ENCODE assay signal across 1 cellular context in the genomic region with DNA sequence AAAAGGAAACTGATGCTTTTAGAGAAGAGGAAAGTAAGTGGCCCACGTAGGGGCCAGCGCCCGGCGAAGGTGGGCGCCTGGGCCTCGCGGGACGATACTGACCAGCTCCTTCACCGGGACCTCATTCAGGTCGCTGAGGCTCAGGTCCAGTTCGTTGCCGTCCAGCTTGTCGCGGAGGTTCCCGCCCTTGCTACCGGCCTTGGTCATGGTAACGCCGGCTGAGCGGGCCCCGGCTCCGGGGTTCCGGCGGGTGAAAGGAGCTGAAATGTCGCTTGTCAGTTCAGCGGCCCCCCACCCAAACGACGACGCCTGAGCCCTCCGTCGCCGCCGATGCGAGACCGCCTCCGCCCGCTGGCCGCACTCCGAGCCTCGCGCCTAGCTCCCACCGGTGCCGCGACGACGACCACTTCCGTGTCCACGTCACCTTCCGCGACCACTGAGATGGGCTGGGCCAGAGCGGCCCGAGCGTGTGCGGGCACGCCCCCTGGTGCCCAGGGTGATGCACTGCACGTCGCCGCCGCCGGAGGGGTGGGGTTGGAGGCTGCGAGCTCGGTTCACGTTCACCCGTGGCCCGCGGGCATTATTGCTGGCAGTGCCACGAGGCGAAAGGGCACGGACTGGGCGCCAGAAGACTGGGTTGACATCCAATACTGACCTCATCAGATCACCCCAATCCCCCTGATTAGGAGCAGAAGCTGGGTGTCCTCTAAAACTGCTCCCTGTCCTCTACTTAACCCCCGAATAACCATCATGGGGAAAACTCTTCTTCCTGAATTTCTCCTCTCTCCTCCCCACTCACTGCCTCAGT.
TF ChIP-seq lines count a peak whose summit lies in the region.

Gene LRRC59, minus strand, starts transcription at position 413 of the 808 bp plus-strand sequence. Its CDS starts 206 bp downstream, at position 207.

TF ChIP-seq in HepG2, 621 proteins besides CTCF, POLR2A, EP300 and RAD21 (continued from another document and continues in another):
- TF ChIP-seq, protein P1, sequence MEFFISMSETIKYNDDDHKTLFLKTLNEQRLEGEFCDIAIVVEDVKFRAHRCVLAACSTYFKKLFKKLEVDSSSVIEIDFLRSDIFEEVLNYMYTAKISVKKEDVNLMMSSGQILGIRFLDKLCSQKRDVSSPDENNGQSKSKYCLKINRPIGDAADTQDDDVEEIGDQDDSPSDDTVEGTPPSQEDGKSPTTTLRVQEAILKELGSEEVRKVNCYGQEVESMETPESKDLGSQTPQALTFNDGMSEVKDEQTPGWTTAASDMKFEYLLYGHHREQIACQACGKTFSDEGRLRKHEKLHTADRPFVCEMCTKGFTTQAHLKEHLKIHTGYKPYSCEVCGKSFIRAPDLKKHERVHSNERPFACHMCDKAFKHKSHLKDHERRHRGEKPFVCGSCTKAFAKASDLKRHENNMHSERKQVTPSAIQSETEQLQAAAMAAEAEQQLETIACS (CRISPR knock-in tag; IDR thresholded peaks at IDR 0.05), result peak; percentile 64; the same call in 1 of the 2 replicates
- TF ChIP-seq, protein P2, sequence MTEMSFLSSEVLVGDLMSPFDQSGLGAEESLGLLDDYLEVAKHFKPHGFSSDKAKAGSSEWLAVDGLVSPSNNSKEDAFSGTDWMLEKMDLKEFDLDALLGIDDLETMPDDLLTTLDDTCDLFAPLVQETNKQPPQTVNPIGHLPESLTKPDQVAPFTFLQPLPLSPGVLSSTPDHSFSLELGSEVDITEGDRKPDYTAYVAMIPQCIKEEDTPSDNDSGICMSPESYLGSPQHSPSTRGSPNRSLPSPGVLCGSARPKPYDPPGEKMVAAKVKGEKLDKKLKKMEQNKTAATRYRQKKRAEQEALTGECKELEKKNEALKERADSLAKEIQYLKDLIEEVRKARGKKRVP (CRISPR knock-in tag; IDR thresholded peaks at IDR 0.05), result peak in 1 of 2 experiments; percentile 89; a peak in 2 of 4 replicates
- TF ChIP-seq POGZ (CRISPR knock-in tag; IDR thresholded peaks at IDR 0.05) (peak; percentile 100), CEBPG (CRISPR knock-in tag; IDR thresholded peaks at IDR 0.05) (peak; percentile 81), CCDC6 (CRISPR knock-in tag; IDR thresholded peaks at IDR 0.05) (peak; percentile 100), AGO2 (optimal IDR thresholded peaks at IDR 0.05; ENCODE audit: low read depth, low read length) (peak; percentile 92), LCORL (IDR thresholded peaks at IDR 0.05) (no peak), LCORL (CRISPR knock-in tag; IDR thresholded peaks at IDR 0.05) (peak; percentile 97), ZNF292 (CRISPR knock-in tag; IDR thresholded peaks at IDR 0.05; ENCODE audit: borderline replicate concordance, low read depth) (no peak), CBX2 (IDR thresholded peaks at IDR 0.05; ENCODE audit: low read depth, low read length) (no peak), CBX2 (CRISPR knock-in tag; IDR thresholded peaks at IDR 0.05; ENCODE audit: low read depth) (peak; percentile 78; the same call in 1 of the 2 replicates), ZNF614 (CRISPR knock-in tag; IDR thresholded peaks at IDR 0.05; ENCODE audit: borderline replicate concordance) (peak; percentile 97), HDAC2 (CRISPR knock-in tag; IDR thresholded peaks at IDR 0.05) (peak; percentile 100), SIN3B (IDR thresholded peaks at IDR 0.05; ENCODE audit: low read length) (peak; percentile 78; the same call in 1 of the 2 replicates)
- TF ChIP-seq, protein P3, sequence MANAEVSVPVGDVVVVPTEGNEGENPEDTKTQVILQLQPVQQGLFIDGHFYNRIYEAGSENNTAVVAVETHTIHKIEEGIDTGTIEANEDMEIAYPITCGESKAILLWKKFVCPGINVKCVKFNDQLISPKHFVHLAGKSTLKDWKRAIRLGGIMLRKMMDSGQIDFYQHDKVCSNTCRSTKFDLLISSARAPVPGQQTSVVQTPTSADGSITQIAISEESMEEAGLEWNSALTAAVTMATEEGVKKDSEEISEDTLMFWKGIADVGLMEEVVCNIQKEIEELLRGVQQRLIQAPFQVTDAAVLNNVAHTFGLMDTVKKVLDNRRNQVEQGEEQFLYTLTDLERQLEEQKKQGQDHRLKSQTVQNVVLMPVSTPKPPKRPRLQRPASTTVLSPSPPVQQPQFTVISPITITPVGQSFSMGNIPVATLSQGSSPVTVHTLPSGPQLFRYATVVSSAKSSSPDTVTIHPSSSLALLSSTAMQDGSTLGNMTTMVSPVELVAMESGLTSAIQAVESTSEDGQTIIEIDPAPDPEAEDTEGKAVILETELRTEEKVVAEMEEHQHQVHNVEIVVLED (CRISPR knock-in tag; IDR thresholded peaks at IDR 0.05; ENCODE audit: borderline replicate concordance), result peak; percentile 98
- TF ChIP-seq, protein P4, sequence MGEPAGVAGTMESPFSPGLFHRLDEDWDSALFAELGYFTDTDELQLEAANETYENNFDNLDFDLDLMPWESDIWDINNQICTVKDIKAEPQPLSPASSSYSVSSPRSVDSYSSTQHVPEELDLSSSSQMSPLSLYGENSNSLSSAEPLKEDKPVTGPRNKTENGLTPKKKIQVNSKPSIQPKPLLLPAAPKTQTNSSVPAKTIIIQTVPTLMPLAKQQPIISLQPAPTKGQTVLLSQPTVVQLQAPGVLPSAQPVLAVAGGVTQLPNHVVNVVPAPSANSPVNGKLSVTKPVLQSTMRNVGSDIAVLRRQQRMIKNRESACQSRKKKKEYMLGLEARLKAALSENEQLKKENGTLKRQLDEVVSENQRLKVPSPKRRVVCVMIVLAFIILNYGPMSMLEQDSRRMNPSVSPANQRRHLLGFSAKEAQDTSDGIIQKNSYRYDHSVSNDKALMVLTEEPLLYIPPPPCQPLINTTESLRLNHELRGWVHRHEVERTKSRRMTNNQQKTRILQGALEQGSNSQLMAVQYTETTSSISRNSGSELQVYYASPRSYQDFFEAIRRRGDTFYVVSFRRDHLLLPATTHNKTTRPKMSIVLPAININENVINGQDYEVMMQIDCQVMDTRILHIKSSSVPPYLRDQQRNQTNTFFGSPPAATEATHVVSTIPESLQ (CRISPR knock-in tag; conservative IDR thresholded peaks at IDR 0.05), result 0 out of 2 replicates have a peak, but pooled peaks have one; percentile 30
- TF ChIP-seq, protein P5, sequence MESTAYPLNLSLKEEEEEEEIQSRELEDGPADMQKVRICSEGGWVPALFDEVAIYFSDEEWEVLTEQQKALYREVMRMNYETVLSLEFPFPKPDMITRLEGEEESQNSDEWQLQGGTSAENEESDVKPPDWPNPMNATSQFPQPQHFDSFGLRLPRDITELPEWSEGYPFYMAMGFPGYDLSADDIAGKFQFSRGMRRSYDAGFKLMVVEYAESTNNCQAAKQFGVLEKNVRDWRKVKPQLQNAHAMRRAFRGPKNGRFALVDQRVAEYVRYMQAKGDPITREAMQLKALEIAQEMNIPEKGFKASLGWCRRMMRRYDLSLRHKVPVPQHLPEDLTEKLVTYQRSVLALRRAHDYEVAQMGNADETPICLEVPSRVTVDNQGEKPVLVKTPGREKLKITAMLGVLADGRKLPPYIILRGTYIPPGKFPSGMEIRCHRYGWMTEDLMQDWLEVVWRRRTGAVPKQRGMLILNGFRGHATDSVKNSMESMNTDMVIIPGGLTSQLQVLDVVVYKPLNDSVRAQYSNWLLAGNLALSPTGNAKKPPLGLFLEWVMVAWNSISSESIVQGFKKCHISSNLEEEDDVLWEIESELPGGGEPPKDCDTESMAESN (CRISPR knock-in tag; conservative IDR thresholded peaks at IDR 0.05), result peak; percentile 100
- TF ChIP-seq, protein P6, sequence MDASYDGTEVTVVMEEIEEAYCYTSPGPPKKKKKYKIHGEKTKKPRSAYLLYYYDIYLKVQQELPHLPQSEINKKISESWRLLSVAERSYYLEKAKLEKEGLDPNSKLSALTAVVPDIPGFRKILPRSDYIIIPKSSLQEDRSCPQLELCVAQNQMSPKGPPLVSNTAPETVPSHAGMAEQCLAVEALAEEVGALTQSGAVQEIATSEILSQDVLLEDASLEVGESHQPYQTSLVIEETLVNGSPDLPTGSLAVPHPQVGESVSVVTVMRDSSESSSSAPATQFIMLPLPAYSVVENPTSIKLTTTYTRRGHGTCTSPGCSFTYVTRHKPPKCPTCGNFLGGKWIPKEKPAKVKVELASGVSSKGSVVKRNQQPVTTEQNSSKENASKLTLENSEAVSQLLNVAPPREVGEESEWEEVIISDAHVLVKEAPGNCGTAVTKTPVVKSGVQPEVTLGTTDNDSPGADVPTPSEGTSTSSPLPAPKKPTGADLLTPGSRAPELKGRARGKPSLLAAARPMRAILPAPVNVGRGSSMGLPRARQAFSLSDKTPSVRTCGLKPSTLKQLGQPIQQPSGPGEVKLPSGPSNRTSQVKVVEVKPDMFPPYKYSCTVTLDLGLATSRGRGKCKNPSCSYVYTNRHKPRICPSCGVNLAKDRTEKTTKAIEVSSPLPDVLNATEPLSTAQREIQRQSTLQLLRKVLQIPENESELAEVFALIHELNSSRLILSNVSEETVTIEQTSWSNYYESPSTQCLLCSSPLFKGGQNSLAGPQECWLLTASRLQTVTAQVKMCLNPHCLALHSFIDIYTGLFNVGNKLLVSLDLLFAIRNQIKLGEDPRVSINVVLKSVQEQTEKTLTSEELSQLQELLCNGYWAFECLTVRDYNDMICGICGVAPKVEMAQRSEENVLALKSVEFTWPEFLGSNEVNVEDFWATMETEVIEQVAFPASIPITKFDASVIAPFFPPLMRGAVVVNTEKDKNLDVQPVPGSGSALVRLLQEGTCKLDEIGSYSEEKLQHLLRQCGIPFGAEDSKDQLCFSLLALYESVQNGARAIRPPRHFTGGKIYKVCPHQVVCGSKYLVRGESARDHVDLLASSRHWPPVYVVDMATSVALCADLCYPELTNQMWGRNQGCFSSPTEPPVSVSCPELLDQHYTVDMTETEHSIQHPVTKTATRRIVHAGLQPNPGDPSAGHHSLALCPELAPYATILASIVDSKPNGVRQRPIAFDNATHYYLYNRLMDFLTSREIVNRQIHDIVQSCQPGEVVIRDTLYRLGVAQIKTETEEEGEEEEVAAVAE (CRISPR knock-in tag; IDR thresholded peaks at IDR 0.05; ENCODE audit: borderline replicate concordance), result peak; percentile 88; the same call in 1 of the 2 replicates
- TF ChIP-seq, protein P7, sequence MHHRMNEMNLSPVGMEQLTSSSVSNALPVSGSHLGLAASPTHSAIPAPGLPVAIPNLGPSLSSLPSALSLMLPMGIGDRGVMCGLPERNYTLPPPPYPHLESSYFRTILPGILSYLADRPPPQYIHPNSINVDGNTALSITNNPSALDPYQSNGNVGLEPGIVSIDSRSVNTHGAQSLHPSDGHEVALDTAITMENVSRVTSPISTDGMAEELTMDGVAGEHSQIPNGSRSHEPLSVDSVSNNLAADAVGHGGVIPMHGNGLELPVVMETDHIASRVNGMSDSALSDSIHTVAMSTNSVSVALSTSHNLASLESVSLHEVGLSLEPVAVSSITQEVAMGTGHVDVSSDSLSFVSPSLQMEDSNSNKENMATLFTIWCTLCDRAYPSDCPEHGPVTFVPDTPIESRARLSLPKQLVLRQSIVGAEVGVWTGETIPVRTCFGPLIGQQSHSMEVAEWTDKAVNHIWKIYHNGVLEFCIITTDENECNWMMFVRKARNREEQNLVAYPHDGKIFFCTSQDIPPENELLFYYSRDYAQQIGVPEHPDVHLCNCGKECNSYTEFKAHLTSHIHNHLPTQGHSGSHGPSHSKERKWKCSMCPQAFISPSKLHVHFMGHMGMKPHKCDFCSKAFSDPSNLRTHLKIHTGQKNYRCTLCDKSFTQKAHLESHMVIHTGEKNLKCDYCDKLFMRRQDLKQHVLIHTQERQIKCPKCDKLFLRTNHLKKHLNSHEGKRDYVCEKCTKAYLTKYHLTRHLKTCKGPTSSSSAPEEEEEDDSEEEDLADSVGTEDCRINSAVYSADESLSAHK (CRISPR knock-in tag; IDR thresholded peaks at IDR 0.05; ENCODE audit: borderline replicate concordance), result no peak; the same call in 1 of the 2 replicates
- TF ChIP-seq, protein P8, sequence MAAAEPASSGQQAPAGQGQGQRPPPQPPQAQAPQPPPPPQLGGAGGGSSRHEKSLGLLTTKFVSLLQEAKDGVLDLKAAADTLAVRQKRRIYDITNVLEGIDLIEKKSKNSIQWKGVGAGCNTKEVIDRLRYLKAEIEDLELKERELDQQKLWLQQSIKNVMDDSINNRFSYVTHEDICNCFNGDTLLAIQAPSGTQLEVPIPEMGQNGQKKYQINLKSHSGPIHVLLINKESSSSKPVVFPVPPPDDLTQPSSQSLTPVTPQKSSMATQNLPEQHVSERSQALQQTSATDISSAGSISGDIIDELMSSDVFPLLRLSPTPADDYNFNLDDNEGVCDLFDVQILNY (CRISPR knock-in tag; conservative IDR thresholded peaks at IDR 0.05), result peak; percentile 89
